In genomic region chrX:24343719-24344118, GRCh38 we compare ENCODE assay signal across 13 cellular contexts. TPM values are rescaled to one million over a fixed set of nuclear protein-coding genes. Genes with fewer than 3 reads are reported as not detected.
DNase-seq lines count a peak whose midpoint lies in the region; ATAC-seq, FAIRE-seq and TF ChIP-seq lines count a peak whose summit lies in the region.
"Had no signal": no experiment of that assay in that cellular context is flagged by ENCODE, and none has a peak within 500 bp of the region (broad histone marks: within the 10 kb centered on the region; RNA-seq: fewer than 3 reads in every experiment).

No MANE protein-coding gene starts in this region.

- H3K4me1 Mint-ChIP-seq in activated T-helper 1 cell treated with anti-CD3 and anti-CD28 coated beads, Interleukin-12 subunit alpha, Interleukin-12 subunit beta, Interleukin-2, Interleukin-4 antibody, amounts not matched to agents 30 ng/mL and 10 ng/mL and 1 ng/mL, durations not matched to agents 14 hours and 24 hours and 36 hours (ENCODE audit: low read depth): peaks cover 38% of the 10 kb centered on the region
- peaks cover 11% of the 10 kb centered on the region for H3K4me1 Mint-ChIP-seq in chondrocyte (ENCODE audit: low read depth)

- H3K27ac ChIP-seq in spleen: no peak overlapping the region
- H3K27ac ChIP-seq: upper lobe of left lung had no signal

- H3K36me3 ChIP-seq in spleen: no peaks in the 10 kb centered on the region
- no peaks in the 10 kb centered on the region for H3K36me3 ChIP-seq in mucosa of descending colon (ENCODE audit: low read depth)
- H3K36me3 ChIP-seq: upper lobe of left lung had no signal

- H3K27me3 ChIP-seq in spleen (replicated peaks in 1 of 7): no peaks in the 10 kb centered on the region
- H3K27me3 ChIP-seq: upper lobe of left lung had no signal

- TF ChIP-seq POLR2A in GM12891 (IDR thresholded peaks at IDR 0.05; ENCODE audit: low read depth, low read length) (no peak), spleen (IDR thresholded peaks at IDR 0.05) (no peak)

- no peak overlapping the region for H3K4me3 Mint-ChIP-seq in activated T-helper 1 cell treated with anti-CD3 and anti-CD28 coated beads, Interleukin-12 subunit alpha, Interleukin-12 subunit beta, Interleukin-2, Interleukin-4 antibody, amounts not matched to agents 30 ng/mL and 10 ng/mL and 1 ng/mL, durations not matched to agents 14 hours and 24 hours and 36 hours
- no peak overlapping the region for H3K4me3 Mint-ChIP-seq in chondrocyte (ENCODE audit: unreplicated experiment)
- H3K4me3 Mint-ChIP-seq: CD4-positive, alpha-beta T cell had no signal

- H3K4me3 ChIP-seq in spleen (no peak overlapping the region), mucosa of descending colon (no peak overlapping the region)
- H3K4me3 ChIP-seq: upper lobe of left lung had no signal

- 31 to 68% (median 58%) methylated on average over 9 of the region's 9 CpGs for WGBS in spleen, 5 donors

- H3K4me1 ChIP-seq in spleen: no peaks in the 10 kb centered on the region
- H3K4me1 ChIP-seq in mucosa of descending colon (ENCODE audit: low read depth): no peaks in the 10 kb centered on the region
- H3K4me1 ChIP-seq: upper lobe of left lung had no signal

- H3K9me3 ChIP-seq in spleen (no peaks in the 10 kb centered on the region), mucosa of descending colon (no peaks in the 10 kb centered on the region)
- H3K9me3 ChIP-seq: upper lobe of left lung had no signal

- H3K36me3 Mint-ChIP-seq in activated T-helper 1 cell treated with anti-CD3 and anti-CD28 coated beads, Interleukin-12 subunit alpha, Interleukin-12 subunit beta, Interleukin-2, Interleukin-4 antibody, amounts not matched to agents 30 ng/mL and 10 ng/mL and 1 ng/mL, durations not matched to agents 14 hours and 24 hours and 36 hours (ENCODE audit: low read depth): no peaks in the 10 kb centered on the region
- no peaks in the 10 kb centered on the region for H3K36me3 Mint-ChIP-seq in chondrocyte (ENCODE audit: low read depth)

- ATAC-seq in GM19397 (IDR thresholded peaks at IDR 0.05; ENCODE audit: unreplicated experiment): peak; percentile 73
- ATAC-seq in HG03139 (IDR thresholded peaks at IDR 0.05; ENCODE audit: unreplicated experiment): peak; percentile 70
- ATAC-seq in mucosa of descending colon: no peak

- no peaks in the 10 kb centered on the region for H3K9me3 Mint-ChIP-seq in activated T-helper 1 cell treated with anti-CD3 and anti-CD28 coated beads, Interleukin-12 subunit alpha, Interleukin-12 subunit beta, Interleukin-2, Interleukin-4 antibody, amounts not matched to agents 30 ng/mL and 10 ng/mL and 1 ng/mL, durations not matched to agents 14 hours and 24 hours and 36 hours
- no peaks in the 10 kb centered on the region for H3K9me3 Mint-ChIP-seq in chondrocyte (ENCODE audit: low read depth)
- H3K9me3 Mint-ChIP-seq: CD4-positive, alpha-beta T cell had no signal

- intact Hi-C loops in activated T-helper 1 cell treated with anti-CD3 and anti-CD28 coated beads, Interleukin-12 subunit alpha, Interleukin-12 subunit beta, Interleukin-2, Interleukin-4 antibody, amounts not matched to agents 30 ng/mL and 10 ng/mL and 1 ng/mL, durations not matched to agents 14 hours and 24 hours and 36 hours (cut with micrococcal nuclease): loop anchor here (2.0 kb wide), 1 partner anchor 35 kb away; no protein-coding TSS in a partner anchor
- intact Hi-C loops in spleen (cut with DNase I; ENCODE audit: low total_unique reads) (no loop called here), mucosa of descending colon (cut with DNase I, micrococcal nuclease) (no loop called here)

- DNase-seq in GM12891 (ENCODE audit: insufficient read length, low spot score) (peak; percentile 2), spleen (no peak), mucosa of descending colon (no peak), RKO (ENCODE audit: low spot score) (no peak), chondrocyte (ENCODE audit: low spot score) (no peak)
- DNase-seq in activated T-helper 1 cell treated with anti-CD3 and anti-CD28 coated beads, Interleukin-12 subunit alpha, Interleukin-12 subunit beta, Interleukin-2, Interleukin-4 antibody, amounts not matched to agents 30 ng/mL and 10 ng/mL and 1 ng/mL, durations not matched to agents 14 hours and 24 hours and 36 hours (ENCODE audit: low spot score): no peak
- DNase-seq: activated gamma-delta T cell treated with Interleukin-2 at 50 U/mL for 16 hours; CD4-positive, alpha-beta T cell; NCI-H2107; stimulated activated CD4-positive, alpha-beta T cell treated with anti-CD3 and anti-CD28 coated beads, Interleukin-2, amount 100 ng/mL, for 48 hours; upper lobe of left lung had no signal

- TF ChIP-seq CTCF in spleen (IDR thresholded peaks at IDR 0.05 in 8 of 11, conservative IDR thresholded peaks at IDR 0.05 in 3 of 11) (no peak), mucosa of descending colon (IDR thresholded peaks at IDR 0.05) (no peak), chondrocyte (IDR thresholded peaks at IDR 0.05) (no peak)

- FAIRE-seq in GM12891 (lab: Jason Lieb, UNC): peak; percentile 80

- H3K27ac Mint-ChIP-seq in activated T-helper 1 cell treated with anti-CD3 and anti-CD28 coated beads, Interleukin-12 subunit alpha, Interleukin-12 subunit beta, Interleukin-2, Interleukin-4 antibody, amounts not matched to agents 30 ng/mL and 10 ng/mL and 1 ng/mL, durations not matched to agents 14 hours and 24 hours and 36 hours: peak overlapping the region; percentile 32
- no peak overlapping the region for H3K27ac Mint-ChIP-seq in chondrocyte (ENCODE audit: unreplicated experiment)
- H3K27ac Mint-ChIP-seq: CD4-positive, alpha-beta T cell had no signal

- peaks cover 3% of the 10 kb centered on the region for H3K27me3 Mint-ChIP-seq in activated T-helper 1 cell treated with anti-CD3 and anti-CD28 coated beads, Interleukin-12 subunit alpha, Interleukin-12 subunit beta, Interleukin-2, Interleukin-4 antibody, amounts not matched to agents 30 ng/mL and 10 ng/mL and 1 ng/mL, durations not matched to agents 14 hours and 24 hours and 36 hours (ENCODE audit: insufficient read depth)
- H3K27me3 Mint-ChIP-seq in chondrocyte (ENCODE audit: low read depth): no peaks in the 10 kb centered on the region
- H3K27me3 Mint-ChIP-seq: CD4-positive, alpha-beta T cell had no signal

TF ChIP-seq in GM12891, 5 proteins besides CTCF, POLR2A, EP300 and RAD21:
- peak; percentile 80 for TF ChIP-seq SPI1 (IDR thresholded peaks at IDR 0.05; ENCODE audit: low read depth, low read length)
- TF ChIP-seq POLR2AphosphoS5 (IDR thresholded peaks at IDR 0.05; ENCODE audit: low read depth, low read length): no peak

RNA-seq across cellular contexts. Expression of gene SUPT20HL1, which starts 16.7 kb away (rescaled TPM):
- polyA plus RNA-seq in GM12891 (2012; ENCODE audit: low read depth, missing spikeins): not detected
- 0.07 TPM in 1 of 2 replicates, not detected in the other for total RNA-seq in activated T-helper 1 cell treated with anti-CD3 and anti-CD28 coated beads, Interleukin-12 subunit alpha, Interleukin-12 subunit beta, Interleukin-2, Interleukin-4 antibody, amounts not matched to agents 30 ng/mL and 10 ng/mL and 1 ng/mL, durations not matched to agents 14 hours and 24 hours and 36 hours
- not detected for total RNA-seq in spleen
- not detected for polyA plus RNA-seq in spleen
- total RNA-seq in mucosa of descending colon: under 1 TPM in 1 of 3 donors, not detected in 2; 0.35 TPM
- not detected in 3 replicates for total RNA-seq in chondrocyte
- total RNA-seq: CD4-positive, alpha-beta T cell; upper lobe of left lung had no signal

RNA-seq across cellular contexts. Expression of gene SUPT20HL2, which starts 29.9 kb away (rescaled TPM):
- not detected for polyA plus RNA-seq in GM12891 (2012; ENCODE audit: low read depth, missing spikeins)
- total RNA-seq in activated T-helper 1 cell treated with anti-CD3 and anti-CD28 coated beads, Interleukin-12 subunit alpha, Interleukin-12 subunit beta, Interleukin-2, Interleukin-4 antibody, amounts not matched to agents 30 ng/mL and 10 ng/mL and 1 ng/mL, durations not matched to agents 14 hours and 24 hours and 36 hours: not detected in 2 replicates
- total RNA-seq in spleen (not detected), mucosa of descending colon (under 1 TPM in 1 of 3 donors, not detected in 2; 0.12 TPM), chondrocyte (not detected in 3 replicates)
- polyA plus RNA-seq in spleen: not detected
- total RNA-seq: CD4-positive, alpha-beta T cell; upper lobe of left lung had no signal
